Comparison of ENCODE assay signal across 8 cellular contexts in the genomic region with DNA sequence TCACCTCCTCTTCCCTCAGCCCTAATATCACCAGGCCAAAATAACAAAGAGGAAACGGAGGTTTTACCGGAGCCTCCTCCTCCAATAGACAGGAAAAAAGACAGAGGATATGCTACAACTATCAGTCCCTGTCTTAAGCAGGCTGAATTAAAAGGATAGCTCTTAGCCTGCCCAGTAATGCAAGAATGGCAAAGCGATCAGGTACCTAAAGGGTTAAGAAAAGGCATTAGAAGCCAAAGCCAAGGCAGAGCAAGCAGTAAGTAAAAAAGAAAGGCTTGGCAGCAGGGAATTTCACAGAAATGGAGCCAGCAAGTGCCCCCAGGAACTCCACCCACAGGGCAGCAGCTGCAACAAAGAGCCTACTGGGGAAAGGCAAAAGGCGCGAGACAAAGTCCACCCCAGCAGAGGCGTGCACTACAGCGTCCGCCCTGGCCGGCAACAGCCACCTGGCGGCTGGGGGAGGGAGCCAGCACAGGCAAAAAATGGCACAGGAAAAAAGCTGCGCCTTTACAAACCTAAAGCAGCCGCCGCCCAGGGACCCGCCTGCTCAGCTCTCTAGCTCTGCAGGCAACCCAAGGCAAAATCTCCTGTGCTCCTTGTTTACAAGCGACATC.
A peak's percentile ranks its signal among the peaks of the same experiment; 100 is the strongest.
DNase-seq lines count a peak whose midpoint lies in the region; ATAC-seq, FAIRE-seq and TF ChIP-seq lines count a peak whose summit lies in the region.

No MANE protein-coding gene starts in this region.

- no peaks in the 10 kb centered on the region for H3K9me2 ChIP-seq in PC-3 (replicated peaks; ENCODE audit: low read length)

- no peaks in the 10 kb centered on the region for H4K20me1 ChIP-seq in PC-3 (ENCODE audit: low read length)

- POLR2A ChIA-PET in PC-3 (lab: Charles Lee; ENCODE audit: unreplicated experiment) = no interaction called here

- intact Hi-C loops in PC-3 (cut with micrococcal nuclease) (loop anchor here (1.0 to 5.0 kb wide), 3 partner anchors 163 to 302 kb away; partner anchors contain the start of genes ZC3H12B and ZC4H2), head of caudate nucleus (cut with DNase I) (no loop called here)

- WGBS in small intestine, 3 donors = 4 to 9% (median 4%) methylated on average over 14 to 15 of the region's 15 CpGs

- no TSS peak for BruUV-seq in PC-3 (replicated peaks; lab: Mats Ljungman, UMichigan)

- H3K79me2 ChIP-seq in PC-3 (ENCODE audit: low read length) = no peaks in the 10 kb centered on the region

- TF ChIP-seq CTCF in PC-3 (conservative IDR thresholded peaks at IDR 0.05; ENCODE audit: low read depth, low read length) = peak; percentile 36; the same call in 1 of the 2 replicates

- H3K27ac ChIP-seq in PC-3 (ENCODE audit: low read length) (no peak overlapping the region), small intestine (ENCODE audit: low read depth in 1 of 2, low read length in 1 of 2) (peak overlapping the region; percentile 20 to 68)

- H3K36me3 ChIP-seq in PC-3 (ENCODE audit: low read depth, low read length) (no peaks in the 10 kb centered on the region), small intestine (ENCODE audit: control insufficient read depth in 2 of 2, insufficient read depth in 2 of 2, low read length in 2 of 2) (no peaks in the 10 kb centered on the region)

- no peak for FAIRE-seq in small intestine (lab: Jason Lieb, UNC)

- H3K9me3 ChIP-seq in PC-3 (ENCODE audit: low read length) (no peaks in the 10 kb centered on the region), small intestine (ENCODE audit: control insufficient read depth, low read depth) (no peaks in the 10 kb centered on the region)

- no peaks in the 10 kb centered on the region for H3F3A ChIP-seq in PC-3 (ENCODE audit: low read length, unreplicated experiment)

- H3K4me1 ChIP-seq in PC-3 (ENCODE audit: insufficient read depth, low read length) (no peaks in the 10 kb centered on the region), small intestine (ENCODE audit: control insufficient read depth in 2 of 2, insufficient read depth in 1 of 2, low read depth in 1 of 2, low read length in 1 of 2) (no peaks in the 10 kb centered on the region)

- H2AFZ ChIP-seq in PC-3 (ENCODE audit: low read length) = peak overlapping the region; percentile 53

- H3K4me3 ChIP-seq in PC-3 (ENCODE audit: low read length) (peak overlapping the region; percentile 50; the same call in 1 of the 2 replicates), small intestine (ENCODE audit: low read depth in 1 of 2, low read length in 2 of 2) (peak overlapping the region in 1 of 2 donors; percentile 13)

- H3K4me2 ChIP-seq in PC-3 (ENCODE audit: low read length) = peak overlapping the region; percentile 64

- H3K27me3 ChIP-seq in PC-3 (ENCODE audit: low read length) = no peaks in the 10 kb centered on the region
- no peaks in the 10 kb centered on the region for H3K27me3 ChIP-seq in small intestine (ENCODE audit: control insufficient read depth in 2 of 2, insufficient read depth in 2 of 2, low read length in 2 of 2)

- CTCF ChIA-PET in PC-3 (lab: Charles Lee) = interaction anchor here (1.1 kb wide), 1 partner anchor 221 kb away, joined by 3 read pairs; no protein-coding TSS in a partner anchor

- H3K9ac ChIP-seq in PC-3 (ENCODE audit: low read length) = no peak overlapping the region

- DNase-seq in NCI-H82 (lab: John Stamatoyannopoulos, UW) (peak; percentile 46), NCI-H82 treated with DMSO at 0.1 percent for 48 hours (lab: John Stamatoyannopoulos, UW; ENCODE audit: unreplicated experiment) (no peak), PC-3 (peak; percentile 44), head of caudate nucleus (peak in 29 of 42 donors; percentile 1 to 54 (median 12)), small intestine (peak; percentile 83), NCI-H2081 (lab: John Stamatoyannopoulos, UW) (no peak), AML-193 (lab: John Stamatoyannopoulos, UW) (no peak)

- ATAC-seq in PC-3 (peak; percentile 96), HG02759 (IDR thresholded peaks at IDR 0.05; ENCODE audit: unreplicated experiment) (no peak)

Comparison
In these comparisons a context has a peak if more than half of its experiments do, and no peak if none do; other contexts are left out.
1. DNase-seq: peak in NCI-H82 (single experiment), PC-3 (single experiment), head of caudate nucleus (29 of 42) and small intestine (single experiment); none in NCI-H82 treated with DMSO at 0.1 percent for 48 hours (single experiment), NCI-H2081 (0 of 2) and AML-193 (0 of 2).